Comparison of ENCODE assay signal across 27 cellular contexts in genomic region chr14:25178255-25178654, GRCh38.
"Had no signal": no experiment of that assay in that cellular context is flagged by ENCODE, and none has a peak within 500 bp of the region (broad histone marks: within the 10 kb centered on the region; RNA-seq: fewer than 3 reads in every experiment).

No MANE protein-coding gene starts in this region.

- H3K27me3 ChIP-seq: hepatocyte, right lobe of liver, upper lobe of left lung had no signal

- H3K27ac ChIP-seq: hepatocyte, left ventricle myocardium inferior, right lobe of liver, thoracic aorta, upper lobe of left lung had no signal

- H3K4me1 Mint-ChIP-seq: activated CD4-positive, alpha-beta T cell treated with anti-CD3 and anti-CD28 coated beads for 36 hours; activated naive CD4-positive, alpha-beta T cell treated with anti-CD3 and anti-CD28 coated beads, Interleukin-2, amount 10 ng/mL, durations not matched to agents 7 days and 5 days; endodermal cell; immature natural killer cell; naive B cell; neural crest cell; stimulated activated naive B cell treated with anti-CD40 and anti-IgM and Interleukin-4, amounts not matched to agents 10 μg/mL and 1 μg/mL and 100 μg/mL, for 72 hours; WTC11 had no signal

- H3K36me3 ChIP-seq: left ventricle myocardium inferior, right lobe of liver, thoracic aorta, upper lobe of left lung had no signal

- H3K9me3 Mint-ChIP-seq: activated naive CD4-positive, alpha-beta T cell treated with anti-CD3 and anti-CD28 coated beads, Interleukin-2, amount 10 ng/mL, durations not matched to agents 7 days and 5 days; T-helper 1 cell treated with Interleukin-12 subunit alpha and Interleukin-12 subunit beta and Interleukin-4 antibody, amounts not matched to agents 30 μg/mL and 1 μg/mL, for 36 hours had no signal

- H3K4me3 ChIP-seq: hepatocyte, left ventricle myocardium inferior, right lobe of liver, thoracic aorta, upper lobe of left lung had no signal

- H3K27me3 Mint-ChIP-seq: activated naive CD4-positive, alpha-beta T cell treated with anti-CD3 and anti-CD28 coated beads, Interleukin-2, amount 10 ng/mL, durations not matched to agents 7 days and 5 days; stimulated activated naive B cell treated with anti-CD40 and anti-IgM and Interleukin-4, amounts not matched to agents 10 μg/mL and 1 μg/mL and 100 μg/mL, for 72 hours had no signal

- H3K9me3 ChIP-seq: right lobe of liver, thoracic aorta, upper lobe of left lung had no signal

- H3K27ac Mint-ChIP-seq: activated CD4-positive, alpha-beta T cell treated with anti-CD3 and anti-CD28 coated beads for 36 hours; activated naive CD4-positive, alpha-beta T cell treated with anti-CD3 and anti-CD28 coated beads, Interleukin-2, amount 10 ng/mL, durations not matched to agents 7 days and 5 days; activated T-cell treated with anti-CD3 and anti-CD28 coated beads, Interleukin-2, amount 50 U/mL, for 72 hours; endodermal cell; immature natural killer cell; naive B cell; stimulated activated naive B cell treated with anti-CD40 and anti-IgM and Interleukin-4, amounts not matched to agents 10 μg/mL and 1 μg/mL and 100 μg/mL, for 72 hours; T-helper 1 cell treated with Interleukin-12 subunit alpha and Interleukin-12 subunit beta and Interleukin-4 antibody, amounts not matched to agents 30 μg/mL and 1 μg/mL, for 36 hours; WTC11 had no signal

- FAIRE-seq: frontal cortex had no signal

- H3K4me1 ChIP-seq: left ventricle myocardium inferior, right lobe of liver, upper lobe of left lung had no signal

- H3K36me3 Mint-ChIP-seq: activated naive CD4-positive, alpha-beta T cell treated with anti-CD3 and anti-CD28 coated beads, Interleukin-2, amount 10 ng/mL, durations not matched to agents 7 days and 5 days; immature natural killer cell; stimulated activated naive B cell treated with anti-CD40 and anti-IgM and Interleukin-4, amounts not matched to agents 10 μg/mL and 1 μg/mL and 100 μg/mL, for 72 hours had no signal

- H3K4me3 Mint-ChIP-seq: activated CD4-positive, alpha-beta T cell treated with anti-CD3 and anti-CD28 coated beads for 36 hours; activated naive CD4-positive, alpha-beta T cell treated with anti-CD3 and anti-CD28 coated beads, Interleukin-2, amount 10 ng/mL, durations not matched to agents 7 days and 5 days; activated T-cell treated with anti-CD3 and anti-CD28 coated beads, Interleukin-2, amount 50 U/mL, for 72 hours; endodermal cell; immature natural killer cell; naive B cell; neural crest cell; stimulated activated naive B cell treated with anti-CD40 and anti-IgM and Interleukin-4, amounts not matched to agents 10 μg/mL and 1 μg/mL and 100 μg/mL, for 72 hours; T-helper 1 cell treated with Interleukin-12 subunit alpha and Interleukin-12 subunit beta and Interleukin-4 antibody, amounts not matched to agents 30 μg/mL and 1 μg/mL, for 36 hours; WTC11 had no signal

- ATAC-seq: activated CD4-positive, alpha-beta T cell treated with anti-CD3 and anti-CD28 coated beads for 36 hours; activated T-cell treated with anti-CD3 and anti-CD28 coated beads, Interleukin-2, amount 50 U/mL, for 72 hours; right lobe of liver; stimulated activated naive B cell treated with anti-CD40 and anti-IgM and Interleukin-4, amounts not matched to agents 10 μg/mL and 1 μg/mL and 100 μg/mL, for 72 hours; WTC11 had no signal

- DNase-seq: activated CD4-positive, alpha-beta T cell treated with anti-CD3 and anti-CD28 coated beads for 36 hours; activated CD4-positive, alpha-beta T cell treated with anti-CD3 and anti-CD28 coated beads, Interleukin-2, amount 50 U/mL, for 48 hours; activated effector memory CD4-positive, alpha-beta T cell treated with anti-CD3 and anti-CD28 coated beads, Interleukin-2, amount 50 U/mL, for 16 hours; activated naive CD4-positive, alpha-beta T cell treated with anti-CD3 and anti-CD28 coated beads, Interleukin-2, amount 10 ng/mL, durations not matched to agents 7 days and 5 days; activated T-cell treated with anti-CD3 and anti-CD28 coated beads, Interleukin-2, amount 50 U/mL, for 72 hours; amygdala; cerebellar nuclear complex; cortex of kidney; endodermal cell; glutamatergic neuron; immature natural killer cell; kidney glomerular epithelial cell; left ventricle myocardium inferior; naive B cell; occipital lobe; right lobe of liver; stimulated activated CD4-positive, alpha-beta T cell treated with anti-CD3 and anti-CD28 coated beads, Interleukin-2, amount 100 ng/mL, for 48 hours; stimulated activated CD8-positive, alpha-beta memory T cell treated with anti-CD3 and anti-CD28 coated beads, Interleukin-4, amount 100 ng/mL, for 48 hours; stimulated activated naive B cell treated with anti-CD40 and anti-IgM and Interleukin-4, amounts not matched to agents 10 μg/mL and 1 μg/mL and 100 μg/mL, for 72 hours; T1000; upper lobe of left lung had no signal
